Comparison of ENCODE assay signal across 8 cellular contexts in the genomic region with DNA sequence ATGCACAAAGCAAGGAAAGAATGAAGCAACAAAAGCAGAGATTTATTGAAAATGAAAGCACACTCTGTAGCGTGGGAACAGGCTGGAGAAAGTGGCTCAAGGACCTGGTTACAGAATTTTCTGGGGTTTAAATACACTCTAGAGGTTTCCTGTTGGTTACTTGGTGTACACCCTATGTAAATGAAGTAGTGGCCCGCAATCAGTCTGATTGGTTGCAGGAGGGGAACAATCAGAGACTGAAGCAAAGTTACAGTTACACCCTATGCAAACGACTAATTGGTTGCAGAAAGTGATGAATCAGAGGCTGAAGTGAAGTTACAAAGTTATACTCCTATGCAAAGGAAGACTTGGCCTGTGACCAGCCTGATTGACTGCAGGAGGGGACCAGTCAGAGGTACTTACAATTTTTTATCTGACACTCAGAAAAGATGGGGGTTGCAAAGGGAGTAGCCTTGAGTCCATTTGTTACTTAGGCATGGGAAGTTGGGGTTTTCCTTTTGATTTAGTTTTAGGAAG. TPM values are rescaled to one million over a fixed set of nuclear protein-coding genes. Genes with fewer than 3 reads are reported as not detected.
DNase-seq lines count a peak whose midpoint lies in the region; ATAC-seq, FAIRE-seq and TF ChIP-seq lines count a peak whose summit lies in the region.

No MANE protein-coding gene starts in this region.

- no peaks in the 10 kb centered on the region for H3K36me3 ChIP-seq in bronchial epithelial cell (ENCODE audit: control insufficient read depth, insufficient read depth, low read length)

- TF ChIP-seq CTCF in bronchial epithelial cell (IDR thresholded peaks at IDR 0.05; ENCODE audit: insufficient read depth, low read length, severe bottlenecking), result no peak

- no peak overlapping the region for H3K4me3 ChIP-seq in bronchial epithelial cell (ENCODE audit: low read depth, low read length)

- no peaks in the 10 kb centered on the region for H3K27me3 ChIP-seq in bronchial epithelial cell (ENCODE audit: control insufficient read depth, insufficient read depth, low read length)

- ATAC-seq in HG03095 (IDR thresholded peaks at IDR 0.05; ENCODE audit: unreplicated experiment), result peak; percentile 68

- peak; percentile 46 for DNase-seq in NK-92 treated with Interleukin-12 subunit alpha and Interleukin-12 subunit beta, amount 100 ng/mL, for 24 hours (lab: John Stamatoyannopoulos, UW)
- no peak for DNase-seq in NK-92 (lab: John Stamatoyannopoulos, UW; ENCODE audit: unreplicated experiment)
- DNase-seq in T-helper 1 cell, result peak; percentile 30 to 93 (median 52)
- DNase-seq in bronchial epithelial cell (ENCODE audit: low read depth), result peak; percentile 83
- peak; percentile 10 for DNase-seq in pulmonary artery endothelial cell (ENCODE audit: low read depth, low spot score)
- DNase-seq in HuH-7 (ENCODE audit: low spot score), result no peak
- no peak for DNase-seq in NCI-H1092 (lab: John Stamatoyannopoulos, UW)

- no peak for FAIRE-seq in bronchial epithelial cell (lab: Jason Lieb, UNC)

RNA-seq across cellular contexts. Expression of a gene that starts 3.6 kb away (rescaled TPM):
- total RNA-seq in bronchial epithelial cell (90.6 and 118 TPM in 2 replicates), pulmonary artery endothelial cell (153 and 159 TPM in 2 replicates)

Comparison
In these comparisons a context has a peak if more than half of its experiments do, and no peak if none do; other contexts are left out.
1. DNase-seq: peak in NK-92 treated with Interleukin-12 subunit alpha and Interleukin-12 subunit beta, amount 100 ng/mL, for 24 hours (single experiment), T-helper 1 cell (5 of 5), bronchial epithelial cell (single experiment) and pulmonary artery endothelial cell (single experiment); none in NK-92 (single experiment), HuH-7 (single experiment) and NCI-H1092 (single experiment).